ENCODE assay signal across 8 cellular contexts in genomic region chr19:18683109-18683954, GRCh38. TPM values are rescaled to one million over a fixed set of nuclear protein-coding genes. Genes with fewer than 3 reads are reported as not detected.
A peak's percentile ranks its signal among the peaks of the same experiment; 100 is the strongest.
DNase-seq lines count a peak whose midpoint lies in the region; ATAC-seq and TF ChIP-seq lines count a peak whose summit lies in the region.

TSS of gene CRTC1 (plus strand) at chr19:18683680. CDS start at chr19:18683703, 23 bp downstream.

- H3K4me1 Mint-ChIP-seq in Caco-2 (ENCODE audit: low read depth, unreplicated experiment) (no peaks in the 10 kb centered on the region), naive B cell (peaks cover 16 to 53% (median 49%) of the 10 kb centered on the region in 3 donors)

- in situ Hi-C loops in KBM-7 (cut with MboI; ENCODE audit: low pct_unique_long_range_greater_than_20kb, low sequenced_read_pairs) (no loop called here), Panc1 (cut with HindIII; ENCODE audit: low pct_unique_long_range_greater_than_20kb, low sequenced_read_pairs) (no loop called here)

- H3K27me3 Mint-ChIP-seq in Caco-2 (ENCODE audit: insufficient read depth, unreplicated experiment) (no peaks in the 10 kb centered on the region), naive B cell (peaks cover 0 to 2% (median 0%) of the 10 kb centered on the region in 3 donors)

- H3K27me3 ChIP-seq in Caco-2 (replicated peaks; ENCODE audit: control insufficient read depth, insufficient read depth, low read length) = no peaks in the 10 kb centered on the region
- no peaks in the 10 kb centered on the region for H3K27me3 ChIP-seq in Panc1 (ENCODE audit: control insufficient read depth, insufficient read depth, low read length)

- H3K36me3 ChIP-seq in Caco-2 (ENCODE audit: control insufficient read depth, insufficient read depth, low read length) (no peaks in the 10 kb centered on the region), Panc1 (ENCODE audit: control insufficient read depth, insufficient read depth, low read length) (no peaks in the 10 kb centered on the region)

- TF ChIP-seq CTCF in Caco-2 (IDR thresholded peaks at IDR 0.05; ENCODE audit: insufficient read depth in 1 of 2, low read depth in 1 of 2, low read length in 1 of 2, severe bottlenecking in 1 of 2, unreplicated experiment in 1 of 2) (no peak), Panc1 (IDR thresholded peaks at IDR 0.05) (no peak)

- intact Hi-C loops in Caco-2 (cut with micrococcal nuclease; ENCODE audit: unreplicated experiment) = no loop called here
- intact Hi-C loops in Panc1 (cut with micrococcal nuclease; ENCODE audit: unreplicated experiment) = no loop called here

- POLR2A ChIA-PET in Caco-2 (lab: Charles Lee) = no interaction called here
- POLR2A ChIA-PET in Panc1 (lab: Charles Lee) = interaction anchor here (0.6 to 0.7 kb wide), 3 partner anchors 17 to 172 kb away, joined by 3 to 6 read pairs (median 5); no protein-coding TSS in a partner anchor

- DNase-seq in Caco-2 = peak; percentile 90 to 93
- peak; percentile 79 for DNase-seq in KBM-7
- no peak for DNase-seq in Panc1 (ENCODE audit: low read depth, low spot score)
- DNase-seq in activated T-helper 1 cell treated with Interleukin-2 at 50 U/mL for 16 hours (ENCODE audit: low read depth) = peak; percentile 93
- peak; percentile 78 for DNase-seq in fibroblast of gingiva (ENCODE audit: low read depth)
- DNase-seq in naive B cell = peak; percentile 95
- DNase-seq in stimulated activated CD8-positive, alpha-beta memory T cell treated with anti-CD3 and anti-CD28 coated beads, Interleukin-7, amount 100 ng/mL, for 48 hours (ENCODE audit: extremely low read depth in 1 of 2, low read depth in 1 of 2) = peak; percentile 82 to 85

- H3K9me3 Mint-ChIP-seq in Caco-2 (ENCODE audit: unreplicated experiment) (no peaks in the 10 kb centered on the region), naive B cell (no peaks in the 10 kb centered on the region)

- H3K4me3 ChIP-seq in Caco-2 (ENCODE audit: low read depth, low read length) (peak within 1 kb of the TSS; percentile 92), Panc1 (ENCODE audit: low read depth in 2 of 2, low read length in 2 of 2) (peak within 1 kb of the TSS; percentile 51 to 67)

- peaks cover 7% of the 10 kb centered on the region for H3K4me1 ChIP-seq in Caco-2
- peaks cover 10% of the 10 kb centered on the region for H3K4me1 ChIP-seq in Panc1 (ENCODE audit: control insufficient read depth, insufficient read depth, low read length)

- H3K36me3 Mint-ChIP-seq in Caco-2 (ENCODE audit: insufficient read depth, unreplicated experiment) = no peaks in the 10 kb centered on the region
- no peaks in the 10 kb centered on the region for H3K36me3 Mint-ChIP-seq in naive B cell

- BruUV-seq in Caco-2 (replicated peaks; lab: Mats Ljungman, UMichigan) = TSS peak; percentile 77
- TSS peak; percentile 80 for BruUV-seq in Panc1 (replicated peaks; lab: Mats Ljungman, UMichigan)

- ATAC-seq in GM21528 (IDR thresholded peaks at IDR 0.05; ENCODE audit: low FRiP score, unreplicated experiment) = peak; percentile 53
- peak; percentile 87 for ATAC-seq in Panc1
- ATAC-seq in naive B cell (ENCODE audit: low read depth in 2 of 2) = peak; percentile 80 to 86

- peak within 1 kb of the TSS; percentile 84 for H3K27ac ChIP-seq in Panc1 (ENCODE audit: low read length)

- H3K4me3 Mint-ChIP-seq in Caco-2 (ENCODE audit: unreplicated experiment) (peak within 1 kb of the TSS; percentile 84), naive B cell (peak within 1 kb of the TSS; percentile 80 to 97 (median 88))

- H3K27ac Mint-ChIP-seq in Caco-2 (ENCODE audit: unreplicated experiment) (peak within 1 kb of the TSS; percentile 63), naive B cell (peak within 1 kb of the TSS; percentile 69 to 96 (median 91))

- no peaks in the 10 kb centered on the region for H3K9me3 ChIP-seq in Caco-2
- no peaks in the 10 kb centered on the region for H3K9me3 ChIP-seq in Panc1 (ENCODE audit: control insufficient read depth, insufficient read depth, low read depth, low read length)

- CTCF ChIA-PET in Caco-2 (lab: Charles Lee) (interaction anchor here (0.6 kb wide), 1 partner anchor 388 kb away, joined by 4 read pairs; no protein-coding TSS in a partner anchor), Panc1 (lab: Charles Lee) (interaction anchor here (0.6 to 0.7 kb wide), 2 partner anchors 78 to 91 kb away, joined by 4 to 5 read pairs; no protein-coding TSS in a partner anchor)

RNA-seq across cellular contexts. Expression of gene CRTC1, which starts in this region (rescaled TPM):
- total RNA-seq in Caco-2 (2022) (12.0 and 13.8 TPM in 2 replicates), Panc1 (2021; ENCODE audit: unreplicated experiment) (18.2 TPM)
- polyA plus RNA-seq in Panc1 (2012; ENCODE audit: insufficient read length) = 23.4 TPM
- 1 to 10 TPM in 5 of 6 donors, not detected in 1; 1.4 to 2.4 (median 1.4) TPM for polyA plus RNA-seq in naive B cell (ENCODE audit: low read depth in 6 of 6)
